In the genomic region with DNA sequence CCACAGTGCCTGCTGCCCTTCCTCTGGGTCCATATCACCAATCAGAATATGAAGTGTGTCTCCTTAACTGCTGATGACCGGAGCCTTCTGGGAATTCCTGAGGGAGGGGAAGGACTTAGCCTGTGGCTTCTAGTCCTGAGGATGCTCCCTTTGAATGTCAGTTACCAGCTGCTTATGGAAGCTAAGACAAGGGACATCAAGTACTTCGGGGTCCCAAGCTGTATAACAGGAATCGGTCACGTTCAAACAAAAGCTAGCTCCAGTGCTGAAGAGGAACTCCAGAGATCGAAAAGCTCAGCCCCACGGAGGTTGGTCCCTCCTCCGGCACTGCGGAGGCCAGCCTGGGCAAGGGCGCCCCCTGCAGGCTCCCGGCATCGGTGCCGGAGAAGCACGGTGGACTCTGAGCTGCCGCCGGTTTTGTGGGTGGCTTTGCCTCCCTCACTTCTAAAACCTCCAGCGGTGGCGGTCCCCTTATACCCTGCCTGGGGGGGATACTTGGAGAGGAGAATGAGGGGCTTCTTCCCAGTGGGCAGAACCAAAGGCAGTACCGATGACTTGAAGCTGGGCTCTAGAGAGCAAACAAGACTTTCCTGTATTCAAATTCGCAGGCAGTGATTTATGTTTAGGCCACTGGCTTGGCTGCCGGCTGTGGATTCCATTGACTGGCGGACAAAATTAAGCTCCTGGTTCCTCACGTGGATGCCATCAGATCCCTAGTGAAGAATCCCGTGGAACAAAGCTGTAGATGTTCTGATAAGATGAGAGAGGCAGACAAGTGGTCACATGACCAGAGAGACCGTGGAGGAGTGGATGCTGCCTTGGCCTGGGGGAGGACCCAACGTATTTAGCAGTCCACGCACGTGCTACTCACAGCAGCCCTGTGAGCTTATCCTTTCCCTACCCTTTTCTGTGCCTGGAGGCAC, we compare ENCODE assay signal across 1 cellular context.
A peak's percentile ranks its signal among the peaks of the same experiment; 100 is the strongest.
TF ChIP-seq lines count a peak whose summit lies in the region.

No MANE protein-coding gene starts in this region.

TF ChIP-seq in HepG2, 621 proteins besides CTCF, POLR2A, EP300 and RAD21 (continued from another document and continues in another):
- TF ChIP-seq, protein P1, sequence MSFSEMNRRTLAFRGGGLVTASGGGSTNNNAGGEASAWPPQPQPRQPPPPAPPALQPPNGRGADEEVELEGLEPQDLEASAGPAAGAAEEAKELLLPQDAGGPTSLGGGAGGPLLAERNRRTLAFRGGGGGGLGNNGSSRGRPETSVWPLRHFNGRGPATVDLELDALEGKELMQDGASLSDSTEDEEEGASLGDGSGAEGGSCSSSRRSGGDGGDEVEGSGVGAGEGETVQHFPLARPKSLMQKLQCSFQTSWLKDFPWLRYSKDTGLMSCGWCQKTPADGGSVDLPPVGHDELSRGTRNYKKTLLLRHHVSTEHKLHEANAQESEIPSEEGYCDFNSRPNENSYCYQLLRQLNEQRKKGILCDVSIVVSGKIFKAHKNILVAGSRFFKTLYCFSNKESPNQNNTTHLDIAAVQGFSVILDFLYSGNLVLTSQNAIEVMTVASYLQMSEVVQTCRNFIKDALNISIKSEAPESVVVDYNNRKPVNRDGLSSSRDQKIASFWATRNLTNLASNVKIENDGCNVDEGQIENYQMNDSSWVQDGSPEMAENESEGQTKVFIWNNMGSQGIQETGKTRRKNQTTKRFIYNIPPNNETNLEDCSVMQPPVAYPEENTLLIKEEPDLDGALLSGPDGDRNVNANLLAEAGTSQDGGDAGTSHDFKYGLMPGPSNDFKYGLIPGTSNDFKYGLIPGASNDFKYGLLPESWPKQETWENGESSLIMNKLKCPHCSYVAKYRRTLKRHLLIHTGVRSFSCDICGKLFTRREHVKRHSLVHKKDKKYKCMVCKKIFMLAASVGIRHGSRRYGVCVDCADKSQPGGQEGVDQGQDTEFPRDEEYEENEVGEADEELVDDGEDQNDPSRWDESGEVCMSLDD (CRISPR knock-in tag; IDR thresholded peaks at IDR 0.05; ENCODE audit: borderline replicate concordance): no peak; the same call in 1 of the 2 replicates
- TF ChIP-seq SNAPC2 (CRISPR knock-in tag; IDR thresholded peaks at IDR 0.05) (no peak), ATF7-NPFF (CRISPR knock-in tag; IDR thresholded peaks at IDR 0.05; ENCODE audit: low read depth) (0 out of 2 replicates have a peak, but pooled peaks have one; percentile 39), ZNF460 (CRISPR knock-in tag; IDR thresholded peaks at IDR 0.05; ENCODE audit: borderline replicate concordance) (no peak), SOX5 (CRISPR knock-in tag; IDR thresholded peaks at IDR 0.05; ENCODE audit: borderline replicate concordance) (peak; percentile 33; the same call in 1 of the 2 replicates), ZNF850 (CRISPR knock-in tag; conservative IDR thresholded peaks at IDR 0.05) (no peak), MEIS2 (CRISPR knock-in tag; IDR thresholded peaks at IDR 0.05) (no peak), NRL (CRISPR knock-in tag; IDR thresholded peaks at IDR 0.05; ENCODE audit: borderline replicate concordance) (peak; percentile 62), ZNF570 (CRISPR knock-in tag; IDR thresholded peaks at IDR 0.05; ENCODE audit: borderline replicate concordance) (no peak), U2AF2 (IDR thresholded peaks at IDR 0.05; ENCODE audit: low read depth, low read length) (no peak), KDM4B (CRISPR knock-in tag; IDR thresholded peaks at IDR 0.05) (no peak; the same call in 1 of the 2 replicates), KMT2A (CRISPR knock-in tag; IDR thresholded peaks at IDR 0.05) (0 out of 2 replicates have a peak, but pooled peaks have one; percentile 42), PHF21A (CRISPR knock-in tag; IDR thresholded peaks at IDR 0.05) (no peak; the same call in 1 of the 2 replicates), ZNF20 (CRISPR knock-in tag; IDR thresholded peaks at IDR 0.05) (no peak), ESRRA (CRISPR knock-in tag; IDR thresholded peaks at IDR 0.05; ENCODE audit: low read depth) (no peak), YEATS2 (CRISPR knock-in tag; IDR thresholded peaks at IDR 0.05; ENCODE audit: borderline replicate concordance) (no peak), ZFY (CRISPR knock-in tag; IDR thresholded peaks at IDR 0.05) (no peak; the same call in 1 of the 2 replicates), PHF8 (CRISPR knock-in tag; IDR thresholded peaks at IDR 0.05) (peak; percentile 39; the same call in 1 of the 2 replicates), TBX2 (CRISPR knock-in tag; IDR thresholded peaks at IDR 0.05; ENCODE audit: borderline replicate concordance) (peak; percentile 73; the same call in 1 of the 2 replicates), CREB1 (IDR thresholded peaks at IDR 0.05) (no peak), CREB1 (CRISPR knock-in tag; IDR thresholded peaks at IDR 0.05) (no peak), ZNF775 (CRISPR knock-in tag; IDR thresholded peaks at IDR 0.05; ENCODE audit: borderline replicate concordance) (no peak), ZKSCAN1 (IDR thresholded peaks at IDR 0.05; ENCODE audit: low read length) (no peak), ZNF24 (IDR thresholded peaks at IDR 0.05) (no peak), ZNF124 (CRISPR knock-in tag; IDR thresholded peaks at IDR 0.05) (peak; percentile 82; the same call in 1 of the 2 replicates), HNF4G (IDR thresholded peaks at IDR 0.05; ENCODE audit: borderline replicate concordance, low read depth, low read length) (peak; percentile 90), HNF4G (CRISPR knock-in tag; IDR thresholded peaks at IDR 0.05; ENCODE audit: borderline replicate concordance, low read depth) (peak; percentile 75; the same call in 1 of the 2 replicates), MATR3 (CRISPR knock-in tag; IDR thresholded peaks at IDR 0.05) (no peak)
- TF ChIP-seq, protein P2, sequence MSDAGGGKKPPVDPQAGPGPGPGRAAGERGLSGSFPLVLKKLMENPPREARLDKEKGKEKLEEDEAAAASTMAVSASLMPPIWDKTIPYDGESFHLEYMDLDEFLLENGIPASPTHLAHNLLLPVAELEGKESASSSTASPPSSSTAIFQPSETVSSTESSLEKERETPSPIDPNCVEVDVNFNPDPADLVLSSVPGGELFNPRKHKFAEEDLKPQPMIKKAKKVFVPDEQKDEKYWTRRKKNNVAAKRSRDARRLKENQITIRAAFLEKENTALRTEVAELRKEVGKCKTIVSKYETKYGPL (CRISPR knock-in tag; IDR thresholded peaks at IDR 0.05): no peak
- TF ChIP-seq, protein P3, sequence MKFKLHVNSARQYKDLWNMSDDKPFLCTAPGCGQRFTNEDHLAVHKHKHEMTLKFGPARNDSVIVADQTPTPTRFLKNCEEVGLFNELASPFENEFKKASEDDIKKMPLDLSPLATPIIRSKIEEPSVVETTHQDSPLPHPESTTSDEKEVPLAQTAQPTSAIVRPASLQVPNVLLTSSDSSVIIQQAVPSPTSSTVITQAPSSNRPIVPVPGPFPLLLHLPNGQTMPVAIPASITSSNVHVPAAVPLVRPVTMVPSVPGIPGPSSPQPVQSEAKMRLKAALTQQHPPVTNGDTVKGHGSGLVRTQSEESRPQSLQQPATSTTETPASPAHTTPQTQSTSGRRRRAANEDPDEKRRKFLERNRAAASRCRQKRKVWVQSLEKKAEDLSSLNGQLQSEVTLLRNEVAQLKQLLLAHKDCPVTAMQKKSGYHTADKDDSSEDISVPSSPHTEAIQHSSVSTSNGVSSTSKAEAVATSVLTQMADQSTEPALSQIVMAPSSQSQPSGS (CRISPR knock-in tag; IDR thresholded peaks at IDR 0.05): no peak; the same call in 1 of the 2 replicates
- TF ChIP-seq, protein P4, sequence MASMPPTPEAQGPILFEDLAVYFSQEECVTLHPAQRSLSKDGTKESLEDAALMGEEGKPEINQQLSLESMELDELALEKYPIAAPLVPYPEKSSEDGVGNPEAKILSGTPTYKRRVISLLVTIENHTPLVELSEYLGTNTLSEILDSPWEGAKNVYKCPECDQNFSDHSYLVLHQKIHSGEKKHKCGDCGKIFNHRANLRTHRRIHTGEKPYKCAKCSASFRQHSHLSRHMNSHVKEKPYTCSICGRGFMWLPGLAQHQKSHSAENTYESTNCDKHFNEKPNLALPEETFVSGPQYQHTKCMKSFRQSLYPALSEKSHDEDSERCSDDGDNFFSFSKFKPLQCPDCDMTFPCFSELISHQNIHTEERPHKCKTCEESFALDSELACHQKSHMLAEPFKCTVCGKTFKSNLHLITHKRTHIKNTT (CRISPR knock-in tag; IDR thresholded peaks at IDR 0.05): no peak
- TF ChIP-seq, protein P5, sequence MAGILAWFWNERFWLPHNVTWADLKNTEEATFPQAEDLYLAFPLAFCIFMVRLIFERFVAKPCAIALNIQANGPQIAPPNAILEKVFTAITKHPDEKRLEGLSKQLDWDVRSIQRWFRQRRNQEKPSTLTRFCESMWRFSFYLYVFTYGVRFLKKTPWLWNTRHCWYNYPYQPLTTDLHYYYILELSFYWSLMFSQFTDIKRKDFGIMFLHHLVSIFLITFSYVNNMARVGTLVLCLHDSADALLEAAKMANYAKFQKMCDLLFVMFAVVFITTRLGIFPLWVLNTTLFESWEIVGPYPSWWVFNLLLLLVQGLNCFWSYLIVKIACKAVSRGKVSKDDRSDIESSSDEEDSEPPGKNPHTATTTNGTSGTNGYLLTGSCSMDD (CRISPR knock-in tag; IDR thresholded peaks at IDR 0.05): no peak
- TF ChIP-seq, protein P6, sequence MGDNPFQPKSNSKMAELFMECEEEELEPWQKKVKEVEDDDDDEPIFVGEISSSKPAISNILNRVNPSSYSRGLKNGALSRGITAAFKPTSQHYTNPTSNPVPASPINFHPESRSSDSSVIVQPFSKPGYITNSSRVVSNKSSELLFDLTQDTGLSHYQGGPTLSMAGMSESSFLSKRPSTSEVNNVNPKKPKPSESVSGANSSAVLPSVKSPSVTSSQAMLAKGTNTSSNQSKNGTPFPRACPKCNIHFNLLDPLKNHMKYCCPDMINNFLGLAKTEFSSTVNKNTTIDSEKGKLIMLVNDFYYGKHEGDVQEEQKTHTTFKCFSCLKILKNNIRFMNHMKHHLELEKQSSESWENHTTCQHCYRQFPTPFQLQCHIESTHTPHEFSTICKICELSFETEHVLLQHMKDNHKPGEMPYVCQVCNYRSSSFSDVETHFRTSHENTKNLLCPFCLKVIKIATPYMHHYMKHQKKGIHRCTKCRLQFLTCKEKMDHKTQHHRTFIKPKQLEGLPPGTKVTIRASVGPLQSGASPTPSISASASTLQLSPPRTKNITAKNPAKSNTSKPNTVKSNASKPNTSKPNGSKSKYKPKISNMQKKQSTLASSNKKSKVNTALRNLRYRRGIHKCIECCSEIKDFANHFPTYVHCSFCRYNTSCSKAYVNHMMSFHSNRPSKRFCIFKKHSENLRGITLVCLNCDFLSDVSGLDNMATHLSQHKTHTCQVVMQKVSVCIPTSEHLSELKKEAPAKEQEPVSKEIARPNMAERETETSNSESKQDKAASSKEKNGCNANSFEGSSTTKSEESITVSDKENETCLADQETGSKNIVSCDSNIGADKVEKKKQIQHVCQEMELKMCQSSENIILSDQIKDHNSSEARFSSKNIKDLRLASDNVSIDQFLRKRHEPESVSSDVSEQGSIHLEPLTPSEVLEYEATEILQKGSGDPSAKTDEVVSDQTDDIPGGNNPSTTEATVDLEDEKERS (CRISPR knock-in tag; IDR thresholded peaks at IDR 0.05): no peak
- TF ChIP-seq, protein P7, sequence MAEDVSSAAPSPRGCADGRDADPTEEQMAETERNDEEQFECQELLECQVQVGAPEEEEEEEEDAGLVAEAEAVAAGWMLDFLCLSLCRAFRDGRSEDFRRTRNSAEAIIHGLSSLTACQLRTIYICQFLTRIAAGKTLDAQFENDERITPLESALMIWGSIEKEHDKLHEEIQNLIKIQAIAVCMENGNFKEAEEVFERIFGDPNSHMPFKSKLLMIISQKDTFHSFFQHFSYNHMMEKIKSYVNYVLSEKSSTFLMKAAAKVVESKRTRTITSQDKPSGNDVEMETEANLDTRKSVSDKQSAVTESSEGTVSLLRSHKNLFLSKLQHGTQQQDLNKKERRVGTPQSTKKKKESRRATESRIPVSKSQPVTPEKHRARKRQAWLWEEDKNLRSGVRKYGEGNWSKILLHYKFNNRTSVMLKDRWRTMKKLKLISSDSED (CRISPR knock-in tag; IDR thresholded peaks at IDR 0.05): no peak
- TF ChIP-seq, protein P8, sequence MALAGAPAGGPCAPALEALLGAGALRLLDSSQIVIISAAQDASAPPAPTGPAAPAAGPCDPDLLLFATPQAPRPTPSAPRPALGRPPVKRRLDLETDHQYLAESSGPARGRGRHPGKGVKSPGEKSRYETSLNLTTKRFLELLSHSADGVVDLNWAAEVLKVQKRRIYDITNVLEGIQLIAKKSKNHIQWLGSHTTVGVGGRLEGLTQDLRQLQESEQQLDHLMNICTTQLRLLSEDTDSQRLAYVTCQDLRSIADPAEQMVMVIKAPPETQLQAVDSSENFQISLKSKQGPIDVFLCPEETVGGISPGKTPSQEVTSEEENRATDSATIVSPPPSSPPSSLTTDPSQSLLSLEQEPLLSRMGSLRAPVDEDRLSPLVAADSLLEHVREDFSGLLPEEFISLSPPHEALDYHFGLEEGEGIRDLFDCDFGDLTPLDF (CRISPR knock-in tag; IDR thresholded peaks at IDR 0.05): no peak
- TF ChIP-seq, protein P9, sequence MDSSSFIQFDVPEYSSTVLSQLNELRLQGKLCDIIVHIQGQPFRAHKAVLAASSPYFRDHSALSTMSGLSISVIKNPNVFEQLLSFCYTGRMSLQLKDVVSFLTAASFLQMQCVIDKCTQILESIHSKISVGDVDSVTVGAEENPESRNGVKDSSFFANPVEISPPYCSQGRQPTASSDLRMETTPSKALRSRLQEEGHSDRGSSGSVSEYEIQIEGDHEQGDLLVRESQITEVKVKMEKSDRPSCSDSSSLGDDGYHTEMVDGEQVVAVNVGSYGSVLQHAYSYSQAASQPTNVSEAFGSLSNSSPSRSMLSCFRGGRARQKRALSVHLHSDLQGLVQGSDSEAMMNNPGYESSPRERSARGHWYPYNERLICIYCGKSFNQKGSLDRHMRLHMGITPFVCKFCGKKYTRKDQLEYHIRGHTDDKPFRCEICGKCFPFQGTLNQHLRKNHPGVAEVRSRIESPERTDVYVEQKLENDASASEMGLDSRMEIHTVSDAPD (CRISPR knock-in tag; IDR thresholded peaks at IDR 0.05): no peak
- TF ChIP-seq, protein P10, sequence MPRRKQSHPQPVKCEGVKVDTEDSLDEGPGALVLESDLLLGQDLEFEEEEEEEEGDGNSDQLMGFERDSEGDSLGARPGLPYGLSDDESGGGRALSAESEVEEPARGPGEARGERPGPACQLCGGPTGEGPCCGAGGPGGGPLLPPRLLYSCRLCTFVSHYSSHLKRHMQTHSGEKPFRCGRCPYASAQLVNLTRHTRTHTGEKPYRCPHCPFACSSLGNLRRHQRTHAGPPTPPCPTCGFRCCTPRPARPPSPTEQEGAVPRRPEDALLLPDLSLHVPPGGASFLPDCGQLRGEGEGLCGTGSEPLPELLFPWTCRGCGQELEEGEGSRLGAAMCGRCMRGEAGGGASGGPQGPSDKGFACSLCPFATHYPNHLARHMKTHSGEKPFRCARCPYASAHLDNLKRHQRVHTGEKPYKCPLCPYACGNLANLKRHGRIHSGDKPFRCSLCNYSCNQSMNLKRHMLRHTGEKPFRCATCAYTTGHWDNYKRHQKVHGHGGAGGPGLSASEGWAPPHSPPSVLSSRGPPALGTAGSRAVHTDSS (CRISPR knock-in tag; conservative IDR thresholded peaks at IDR 0.05): no peak
